Comparison of ENCODE assay signal across 9 cellular contexts in the genomic region with DNA sequence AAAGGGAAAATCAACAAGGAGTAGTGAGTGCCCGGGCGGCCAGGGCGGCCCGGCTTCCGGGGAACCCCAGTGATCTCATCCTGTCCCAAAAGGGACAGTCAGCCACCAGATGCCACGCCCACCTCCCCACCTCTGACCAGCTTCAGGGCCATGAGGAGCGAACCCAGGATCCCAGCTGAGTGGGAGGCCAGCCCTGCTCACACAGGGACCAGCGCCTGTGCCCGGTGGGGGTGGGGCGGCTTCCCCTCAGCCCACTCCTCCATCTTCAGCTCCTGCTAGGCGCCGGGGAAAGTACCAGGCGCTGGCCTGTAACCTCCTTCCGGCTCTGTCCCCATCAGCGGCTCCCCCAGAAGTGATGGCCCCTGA. TPM values are rescaled to one million over a fixed set of nuclear protein-coding genes. Genes with fewer than 3 reads are reported as not detected.
DNase-seq lines count a peak whose midpoint lies in the region; ATAC-seq and TF ChIP-seq lines count a peak whose summit lies in the region.
"Had no signal": no experiment of that assay in that cellular context is flagged by ENCODE, and none has a peak within 500 bp of the region (broad histone marks: within the 10 kb centered on the region; RNA-seq: fewer than 3 reads in every experiment).

No MANE protein-coding gene starts in this region.

- H3K27me3 ChIP-seq in SK-N-SH (ENCODE audit: insufficient read depth) (no peaks in the 10 kb centered on the region), iPS DF 6.9 (ENCODE audit: control insufficient read depth, insufficient read depth, low read length) (no peaks in the 10 kb centered on the region), stomach smooth muscle (ENCODE audit: control insufficient read depth in 1 of 2, insufficient read depth in 2 of 2, low read length in 2 of 2) (peaks cover 30% of the 10 kb centered on the region in 2 donors)

- 84% methylated on average over 7 of the region's 15 CpGs for WGBS in SK-N-SH (ENCODE audit: low lambda C conversion rate)
- WGBS in iPS DF 6.9 (ENCODE audit: insufficient coverage, insufficient read length) = no CpG with 5 or more reads among the region's 15 CpGs

- peaks cover 3 to 45% of the 10 kb centered on the region in 2 experiments; a peak in 1 of 4 replicates for H3K4me1 ChIP-seq in SK-N-SH (ENCODE audit: control insufficient read depth in 1 of 2, insufficient read depth in 2 of 2, low read depth in 1 of 2, low read length in 1 of 2)
- H3K4me1 ChIP-seq in iPS DF 6.9 (ENCODE audit: control insufficient read depth, insufficient read depth, low read length) = peaks cover 9% of the 10 kb centered on the region
- H3K4me1 ChIP-seq in stomach smooth muscle (ENCODE audit: control insufficient read depth, insufficient read depth, low read length) = peaks cover 22% of the 10 kb centered on the region

- TF ChIP-seq EP300 in SK-N-SH (IDR thresholded peaks at IDR 0.05; ENCODE audit: borderline replicate concordance in 1 of 2, low read depth in 1 of 2, low read length in 1 of 2) = no peak

- peak overlapping the region; percentile 64 for H3K4me3 Mint-ChIP-seq in activated CD8-positive, alpha-beta T cell treated with anti-CD3 and anti-CD28 coated beads, Interleukin-2, amount 10 ng/mL, durations not matched to agents 7 days and 5 days

- H3K27ac Mint-ChIP-seq in activated CD8-positive, alpha-beta T cell treated with anti-CD3 and anti-CD28 coated beads, Interleukin-2, amount 10 ng/mL, durations not matched to agents 7 days and 5 days = peak overlapping the region; percentile 74

- POLR2A ChIA-PET in SK-N-SH (lab: Yijun Ruan, JAX) = interaction anchor here (1.1 to 1.8 kb wide), 2 partner anchors 10 to 16 kb away, joined by 5 to 6 read pairs; no protein-coding TSS in a partner anchor
- POLR2A ChIA-PET in activated CD8-positive, alpha-beta T cell treated with anti-CD3 and anti-CD28 coated beads, Interleukin-2, amount 10 ng/mL, durations not matched to agents 7 days and 5 days (lab: Charles Lee) = interaction anchor here (0.6 to 0.7 kb wide), 3 partner anchors 9 to 22 kb away, joined by 3 read pairs; no protein-coding TSS in a partner anchor

- H2AFZ ChIP-seq in SK-N-SH (ENCODE audit: low read depth) = no peak overlapping the region

- no peak; the same call in 1 of the 3 replicates for ATAC-seq in SK-N-SH treated with all-trans-retinoic acid at 6 μM for 48 hours
- ATAC-seq in activated CD8-positive, alpha-beta T cell treated with anti-CD3 and anti-CD28 coated beads, Interleukin-2, amount 10 ng/mL, durations not matched to agents 7 days and 5 days = no peak
- no peak for ATAC-seq in GM21526 (IDR thresholded peaks at IDR 0.05; ENCODE audit: low FRiP score, unreplicated experiment)
- no peak for ATAC-seq in HG03108 (IDR thresholded peaks at IDR 0.05; ENCODE audit: unreplicated experiment)

- H3K9me3 Mint-ChIP-seq in activated CD8-positive, alpha-beta T cell treated with anti-CD3 and anti-CD28 coated beads, Interleukin-2, amount 10 ng/mL, durations not matched to agents 7 days and 5 days (ENCODE audit: insufficient read depth) = no peaks in the 10 kb centered on the region

- DNase-seq in SK-N-SH (peak; percentile 69), iPS DF 6.9 (ENCODE audit: low read depth, low spot score) (no peak), DMS 273 treated with DMSO at 0.1 percent for 48 hours (lab: John Stamatoyannopoulos, UW) (no peak)
- no peak for DNase-seq in activated CD8-positive, alpha-beta T cell treated with anti-CD3 and anti-CD28 coated beads, Interleukin-2, amount 10 ng/mL, durations not matched to agents 7 days and 5 days

- TF ChIP-seq CTCF in SK-N-SH (IDR thresholded peaks at IDR 0.05) = no peak

- H3F3A ChIP-seq in SK-N-SH (replicated peaks; ENCODE audit: insufficient read depth) = no peaks in the 10 kb centered on the region

- peaks cover 4% of the 10 kb centered on the region; the same call in 1 of the 2 replicates for H3K79me2 ChIP-seq in SK-N-SH (ENCODE audit: insufficient read depth)

- H3K27ac ChIP-seq in SK-N-SH (ENCODE audit: low read depth in 2 of 2, low read length in 1 of 2) (peak overlapping the region in 1 of 2 experiments; percentile 85; a peak in 2 of 4 replicates), iPS DF 6.9 (ENCODE audit: low read length) (no peak overlapping the region), stomach smooth muscle (ENCODE audit: low read length) (no peak overlapping the region)

- H3K9ac ChIP-seq in SK-N-SH (peak overlapping the region; percentile 39; the same call in 1 of the 2 replicates), stomach smooth muscle (ENCODE audit: low read length in 2 of 2) (no peak overlapping the region)

- H3K36me3 ChIP-seq in SK-N-SH (replicated peaks in 1 of 2; ENCODE audit: control insufficient read depth in 1 of 2, insufficient read depth in 2 of 2, low read length in 1 of 2) = no peaks in the 10 kb centered on the region
- no peaks in the 10 kb centered on the region; the same call in 1 of the 2 replicates for H3K36me3 ChIP-seq in iPS DF 6.9 (ENCODE audit: control insufficient read depth, insufficient read depth, low read length)
- no peaks in the 10 kb centered on the region for H3K36me3 ChIP-seq in stomach smooth muscle (ENCODE audit: control insufficient read depth in 2 of 2, insufficient read depth in 2 of 2, low read length in 2 of 2)

- H3K9me3 ChIP-seq in SK-N-SH (no peaks in the 10 kb centered on the region), iPS DF 6.9 (ENCODE audit: control insufficient read depth, insufficient read depth, low read length) (no peaks in the 10 kb centered on the region), stomach smooth muscle (ENCODE audit: control insufficient read depth in 2 of 2, low read length in 2 of 2) (no peaks in the 10 kb centered on the region)

- H3K4me3 ChIP-seq in SK-N-SH (ENCODE audit: low read depth in 2 of 2, low read length in 1 of 2) (peak overlapping the region; percentile 41 to 51; a peak in 3 of 4 replicates), iPS DF 6.9 (ENCODE audit: low read length) (peak overlapping the region; percentile 55; the same call in 1 of the 2 replicates), stomach smooth muscle (ENCODE audit: low read length in 2 of 2) (peak overlapping the region; percentile 8 to 63)

- no peaks in the 10 kb centered on the region for H3K9me2 ChIP-seq in SK-N-SH

- CTCF ChIA-PET in SK-N-SH (lab: Yijun Ruan, JAX) = no interaction called here
- CTCF ChIA-PET in activated CD8-positive, alpha-beta T cell treated with anti-CD3 and anti-CD28 coated beads, Interleukin-2, amount 10 ng/mL, durations not matched to agents 7 days and 5 days (lab: Charles Lee) = no interaction called here

- no peaks in the 10 kb centered on the region for H3K36me3 Mint-ChIP-seq in activated CD8-positive, alpha-beta T cell treated with anti-CD3 and anti-CD28 coated beads, Interleukin-2, amount 10 ng/mL, durations not matched to agents 7 days and 5 days (ENCODE audit: low read depth)

- no peaks in the 10 kb centered on the region for H4K20me1 ChIP-seq in SK-N-SH (ENCODE audit: insufficient read depth)

- peak overlapping the region; percentile 82 for H3K4me2 ChIP-seq in SK-N-SH

- no peaks in the 10 kb centered on the region for H3K27me3 Mint-ChIP-seq in activated CD8-positive, alpha-beta T cell treated with anti-CD3 and anti-CD28 coated beads, Interleukin-2, amount 10 ng/mL, durations not matched to agents 7 days and 5 days (ENCODE audit: low read depth)

- H3K4me1 Mint-ChIP-seq in activated CD8-positive, alpha-beta T cell treated with anti-CD3 and anti-CD28 coated beads, Interleukin-2, amount 10 ng/mL, durations not matched to agents 7 days and 5 days (ENCODE audit: low read depth) = peaks cover 21% of the 10 kb centered on the region

- TF ChIP-seq RAD21 in SK-N-SH (IDR thresholded peaks at IDR 0.05; ENCODE audit: low read length) = no peak

TF ChIP-seq in SK-N-SH, 30 proteins besides CTCF, POLR2A, EP300 and RAD21:
- no peak for TF ChIP-seq ELF1 (IDR thresholded peaks at IDR 0.05)
- TF ChIP-seq MXI1 (IDR thresholded peaks at IDR 0.05; ENCODE audit: low read depth, low read length) = 0 out of 2 replicates have a peak, but pooled peaks have one; percentile 4

TF ChIP-seq in SK-N-SH treated with all-trans-retinoic acid at 6 μM for 48 hours, 23 proteins besides CTCF, POLR2A, EP300 and RAD21 (continues in another document):
- TF ChIP-seq TOX (CRISPR knock-in tag; IDR thresholded peaks at IDR 0.05; ENCODE audit: borderline replicate concordance) = no peak
- TF ChIP-seq PPARA (CRISPR knock-in tag; IDR thresholded peaks at IDR 0.05; ENCODE audit: borderline replicate concordance) = no peak
- no peak for TF ChIP-seq ZNF8 (CRISPR knock-in tag; IDR thresholded peaks at IDR 0.05)
- no peak for TF ChIP-seq RARB (CRISPR knock-in tag; IDR thresholded peaks at IDR 0.05)
- no peak for TF ChIP-seq ESRRG (CRISPR knock-in tag; IDR thresholded peaks at IDR 0.05)
- no peak for TF ChIP-seq ZNF565 (CRISPR knock-in tag; conservative IDR thresholded peaks at IDR 0.05; ENCODE audit: low read depth)
- TF ChIP-seq ZNF70 (CRISPR knock-in tag; IDR thresholded peaks at IDR 0.05) = no peak
- no peak for TF ChIP-seq BACH2 (CRISPR knock-in tag; IDR thresholded peaks at IDR 0.05; ENCODE audit: borderline replicate concordance)
- no peak for TF ChIP-seq ZFP3 (CRISPR knock-in tag; IDR thresholded peaks at IDR 0.05)

RNA-seq across cellular contexts. Expression of a gene that starts 6.2 kb away (rescaled TPM):
- 46.9 and 51.7 TPM in 2 replicates for polyA plus RNA-seq in SK-N-SH (2012; rRNA removed)
- 38.1 and 40.2 TPM in 2 replicates for polyA plus RNA-seq in SK-N-SH (2012; cell fraction: cytosol; rRNA removed)
- 157 and 191 TPM in 2 replicates for polyA plus RNA-seq in SK-N-SH (2012; cell fraction: nucleus; rRNA removed)
- total RNA-seq in activated CD8-positive, alpha-beta T cell treated with anti-CD3 and anti-CD28 coated beads, Interleukin-2, amount 10 ng/mL, durations not matched to agents 7 days and 5 days = 10 to 100 TPM; 11.6 to 19.3 TPM

RNA-seq across cellular contexts. Expression of a gene that starts 6.5 kb away (rescaled TPM):
- polyA plus RNA-seq in SK-N-SH (2012; rRNA removed) = 976 and 1,185 TPM in 2 replicates
- 1,140 and 1,209 TPM in 2 replicates for polyA plus RNA-seq in SK-N-SH (2012; cell fraction: cytosol; rRNA removed)
- polyA plus RNA-seq in SK-N-SH (2012; cell fraction: nucleus; rRNA removed) = 266 and 644 TPM in 2 replicates
- 100 to 1,000 TPM; 243 to 267 TPM for total RNA-seq in activated CD8-positive, alpha-beta T cell treated with anti-CD3 and anti-CD28 coated beads, Interleukin-2, amount 10 ng/mL, durations not matched to agents 7 days and 5 days

RNA-seq across cellular contexts. Expression of a gene that starts 8.4 kb away (rescaled TPM):
- 0.05 and 0.15 TPM in 2 replicates for polyA plus RNA-seq in SK-N-SH (2012; rRNA removed)
- not detected in 2 replicates for polyA plus RNA-seq in SK-N-SH (2012; cell fraction: cytosol; rRNA removed)
- polyA plus RNA-seq in SK-N-SH (2012; cell fraction: nucleus; rRNA removed) = 0.70 and 0.83 TPM in 2 replicates
- total RNA-seq in activated CD8-positive, alpha-beta T cell treated with anti-CD3 and anti-CD28 coated beads, Interleukin-2, amount 10 ng/mL, durations not matched to agents 7 days and 5 days = under 1 TPM; 0.37 to 0.89 TPM

RNA-seq across cellular contexts. Expression of a gene that starts 25.1 kb away (rescaled TPM):
- polyA plus RNA-seq in SK-N-SH (2012; rRNA removed) = 44.8 and 47.0 TPM in 2 replicates
- 19.3 and 28.5 TPM in 2 replicates for polyA plus RNA-seq in SK-N-SH (2012; cell fraction: cytosol; rRNA removed)
- polyA plus RNA-seq in SK-N-SH (2012; cell fraction: nucleus; rRNA removed) = 193 TPM in 2 replicates
- 10 to 100 TPM; 33.5 to 36.2 TPM for total RNA-seq in activated CD8-positive, alpha-beta T cell treated with anti-CD3 and anti-CD28 coated beads, Interleukin-2, amount 10 ng/mL, durations not matched to agents 7 days and 5 days

RNA-seq across cellular contexts. Expression of a gene that starts 55.2 kb away (rescaled TPM):
- polyA plus RNA-seq in SK-N-SH (2012; rRNA removed) = 1.2 and 1.5 TPM in 2 replicates
- 1.4 TPM in 2 replicates for polyA plus RNA-seq in SK-N-SH (2012; cell fraction: cytosol; rRNA removed)
- 2.8 and 3.4 TPM in 2 replicates for polyA plus RNA-seq in SK-N-SH (2012; cell fraction: nucleus; rRNA removed)
- total RNA-seq in activated CD8-positive, alpha-beta T cell treated with anti-CD3 and anti-CD28 coated beads, Interleukin-2, amount 10 ng/mL, durations not matched to agents 7 days and 5 days = 10 to 100 TPM; 16.1 to 17.7 TPM
- total RNA-seq: A172 had no signal
